17 cellular contexts compared by ENCODE assay signal in genomic region chr20:36070451-36070850, GRCh38.
A peak's percentile ranks its signal among the peaks of the same experiment; 100 is the strongest.
DNase-seq lines count a peak whose midpoint lies in the region; ATAC-seq, FAIRE-seq and TF ChIP-seq lines count a peak whose summit lies in the region.
"Had no signal": no experiment of that assay in that cellular context is flagged by ENCODE, and none has a peak within 500 bp of the region (broad histone marks: within the 10 kb centered on the region; RNA-seq: fewer than 3 reads in every experiment).

No MANE protein-coding gene starts in this region.

- no peaks in the 10 kb centered on the region for H3K9me3 Mint-ChIP-seq in GM23338
- H3K9me3 Mint-ChIP-seq: activated naive CD4-positive, alpha-beta T cell treated with anti-CD3 and anti-CD28 coated beads, Interleukin-2, amount 50 U/mL, for 72 hours; memory B cell had no signal

- DNase-seq in GM23338 (ENCODE audit: low spot score): peak; percentile 52
- peak; percentile 84 to 93 for DNase-seq in SJCRH30
- peak; percentile 51 for DNase-seq in globus pallidus (ENCODE audit: low spot score)
- DNase-seq in nucleus accumbens (lab: John Stamatoyannopoulos, UW): peak in 32 of 56 donors; percentile 2 to 64 (median 26)
- no peak for DNase-seq in MG63
- no peak for DNase-seq in frontal cortex (ENCODE audit: low spot score in 2 of 2)
- no peak for DNase-seq in NCI-H2081 (lab: John Stamatoyannopoulos, UW)
- DNase-seq: BE2C, NCI-H1105, NCI-H226, PC-3, T-helper 1 cell, upper lobe of left lung had no signal

- H3K36me3 ChIP-seq in GM23338 (ENCODE audit: insufficient read depth) (no peaks in the 10 kb centered on the region), SJCRH30 (no peaks in the 10 kb centered on the region), MG63 (no peaks in the 10 kb centered on the region)
- H3K36me3 ChIP-seq: BE2C, prostate gland, upper lobe of left lung had no signal

- H3K27me3 Mint-ChIP-seq in GM23338 (ENCODE audit: insufficient read depth, low read depth, poor library complexity): peaks cover 14% of the 10 kb centered on the region

- H3K79me2 ChIP-seq in GM23338 (replicated peaks; ENCODE audit: insufficient read depth): no peaks in the 10 kb centered on the region

- no peak overlapping the region for H3K27ac Mint-ChIP-seq in GM23338
- H3K27ac Mint-ChIP-seq: activated naive CD4-positive, alpha-beta T cell treated with anti-CD3 and anti-CD28 coated beads, Interleukin-2, amount 50 U/mL, for 72 hours; memory B cell had no signal

- no peaks in the 10 kb centered on the region for H3K9me2 ChIP-seq in GM23338 (ENCODE audit: insufficient read depth)

- no peaks in the 10 kb centered on the region for H3K9me3 ChIP-seq in SJCRH30 (replicated peaks)
- H3K9me3 ChIP-seq in MG63: peaks cover 3% of the 10 kb centered on the region
- H3K9me3 ChIP-seq: BE2C, prostate gland, upper lobe of left lung had no signal

- H3K36me3 Mint-ChIP-seq in GM23338 (ENCODE audit: low read depth): no peaks in the 10 kb centered on the region
- H3K36me3 Mint-ChIP-seq: activated naive CD4-positive, alpha-beta T cell treated with anti-CD3 and anti-CD28 coated beads, Interleukin-2, amount 50 U/mL, for 72 hours; memory B cell had no signal

- H3F3A ChIP-seq in GM23338 (replicated peaks; ENCODE audit: low read depth): no peaks in the 10 kb centered on the region

- H3K27me3 ChIP-seq in GM23338 (ENCODE audit: insufficient read depth): peaks cover 12% of the 10 kb centered on the region
- no peaks in the 10 kb centered on the region for H3K27me3 ChIP-seq in SJCRH30
- no peaks in the 10 kb centered on the region for H3K27me3 ChIP-seq in MG63
- H3K27me3 ChIP-seq: BE2C, upper lobe of left lung had no signal

- H3K4me1 ChIP-seq in GM23338 (ENCODE audit: insufficient read depth) (peaks cover 8% of the 10 kb centered on the region; the same call in 1 of the 2 replicates), SJCRH30 (peaks cover 6% of the 10 kb centered on the region; the same call in 1 of the 2 replicates)

- ATAC-seq in GM23338 (peak; percentile 96), GM19463 (IDR thresholded peaks at IDR 0.05; ENCODE audit: unreplicated experiment) (no peak)
- ATAC-seq: activated naive CD4-positive, alpha-beta T cell treated with anti-CD3 and anti-CD28 coated beads, Interleukin-2, amount 50 U/mL, for 72 hours; PC-3 had no signal

- H2AFZ ChIP-seq in GM23338: peak overlapping the region; percentile 75

- no peak overlapping the region; the same call in 1 of the 2 replicates for H3K4me2 ChIP-seq in GM23338

- peaks cover 10% of the 10 kb centered on the region for H3K4me1 Mint-ChIP-seq in GM23338
- H3K4me1 Mint-ChIP-seq: memory B cell had no signal

- no peaks in the 10 kb centered on the region for H4K20me1 ChIP-seq in GM23338 (replicated peaks; ENCODE audit: insufficient read depth)

- no peak overlapping the region for H3K4me3 Mint-ChIP-seq in GM23338
- H3K4me3 Mint-ChIP-seq: memory B cell had no signal

- no peak for TF ChIP-seq CTCF in GM23338 (conservative IDR thresholded peaks at IDR 0.05; ENCODE audit: low read depth in 2 of 2)

- no peak overlapping the region for H3K4me3 ChIP-seq in GM23338
- no peak overlapping the region for H3K4me3 ChIP-seq in SJCRH30
- no peak overlapping the region for H3K4me3 ChIP-seq in MG63
- H3K4me3 ChIP-seq: prostate gland, upper lobe of left lung had no signal

- no peak for FAIRE-seq in frontal cortex (lab: Jason Lieb, UNC)

- H3K27ac ChIP-seq in GM23338 (ENCODE audit: low read depth) (no peak overlapping the region), SJCRH30 (no peak overlapping the region)
- H3K27ac ChIP-seq: prostate gland, upper lobe of left lung had no signal

TF ChIP-seq in GM23338, 12 proteins besides CTCF, POLR2A, EP300 and RAD21:
- TF ChIP-seq POLR2AphosphoS5 (IDR thresholded peaks at IDR 0.05; ENCODE audit: low read depth) (no peak), NANOG (IDR thresholded peaks at IDR 0.05; ENCODE audit: borderline replicate concordance) (no peak), EZH2 (IDR thresholded peaks at IDR 0.05; ENCODE audit: low read depth, unreplicated experiment) (no peak), JUNB (IDR thresholded peaks at IDR 0.05; ENCODE audit: unreplicated experiment) (no peak), REST (IDR thresholded peaks at IDR 0.05; ENCODE audit: unreplicated experiment) (no peak)
- TF ChIP-seq, protein P1, sequence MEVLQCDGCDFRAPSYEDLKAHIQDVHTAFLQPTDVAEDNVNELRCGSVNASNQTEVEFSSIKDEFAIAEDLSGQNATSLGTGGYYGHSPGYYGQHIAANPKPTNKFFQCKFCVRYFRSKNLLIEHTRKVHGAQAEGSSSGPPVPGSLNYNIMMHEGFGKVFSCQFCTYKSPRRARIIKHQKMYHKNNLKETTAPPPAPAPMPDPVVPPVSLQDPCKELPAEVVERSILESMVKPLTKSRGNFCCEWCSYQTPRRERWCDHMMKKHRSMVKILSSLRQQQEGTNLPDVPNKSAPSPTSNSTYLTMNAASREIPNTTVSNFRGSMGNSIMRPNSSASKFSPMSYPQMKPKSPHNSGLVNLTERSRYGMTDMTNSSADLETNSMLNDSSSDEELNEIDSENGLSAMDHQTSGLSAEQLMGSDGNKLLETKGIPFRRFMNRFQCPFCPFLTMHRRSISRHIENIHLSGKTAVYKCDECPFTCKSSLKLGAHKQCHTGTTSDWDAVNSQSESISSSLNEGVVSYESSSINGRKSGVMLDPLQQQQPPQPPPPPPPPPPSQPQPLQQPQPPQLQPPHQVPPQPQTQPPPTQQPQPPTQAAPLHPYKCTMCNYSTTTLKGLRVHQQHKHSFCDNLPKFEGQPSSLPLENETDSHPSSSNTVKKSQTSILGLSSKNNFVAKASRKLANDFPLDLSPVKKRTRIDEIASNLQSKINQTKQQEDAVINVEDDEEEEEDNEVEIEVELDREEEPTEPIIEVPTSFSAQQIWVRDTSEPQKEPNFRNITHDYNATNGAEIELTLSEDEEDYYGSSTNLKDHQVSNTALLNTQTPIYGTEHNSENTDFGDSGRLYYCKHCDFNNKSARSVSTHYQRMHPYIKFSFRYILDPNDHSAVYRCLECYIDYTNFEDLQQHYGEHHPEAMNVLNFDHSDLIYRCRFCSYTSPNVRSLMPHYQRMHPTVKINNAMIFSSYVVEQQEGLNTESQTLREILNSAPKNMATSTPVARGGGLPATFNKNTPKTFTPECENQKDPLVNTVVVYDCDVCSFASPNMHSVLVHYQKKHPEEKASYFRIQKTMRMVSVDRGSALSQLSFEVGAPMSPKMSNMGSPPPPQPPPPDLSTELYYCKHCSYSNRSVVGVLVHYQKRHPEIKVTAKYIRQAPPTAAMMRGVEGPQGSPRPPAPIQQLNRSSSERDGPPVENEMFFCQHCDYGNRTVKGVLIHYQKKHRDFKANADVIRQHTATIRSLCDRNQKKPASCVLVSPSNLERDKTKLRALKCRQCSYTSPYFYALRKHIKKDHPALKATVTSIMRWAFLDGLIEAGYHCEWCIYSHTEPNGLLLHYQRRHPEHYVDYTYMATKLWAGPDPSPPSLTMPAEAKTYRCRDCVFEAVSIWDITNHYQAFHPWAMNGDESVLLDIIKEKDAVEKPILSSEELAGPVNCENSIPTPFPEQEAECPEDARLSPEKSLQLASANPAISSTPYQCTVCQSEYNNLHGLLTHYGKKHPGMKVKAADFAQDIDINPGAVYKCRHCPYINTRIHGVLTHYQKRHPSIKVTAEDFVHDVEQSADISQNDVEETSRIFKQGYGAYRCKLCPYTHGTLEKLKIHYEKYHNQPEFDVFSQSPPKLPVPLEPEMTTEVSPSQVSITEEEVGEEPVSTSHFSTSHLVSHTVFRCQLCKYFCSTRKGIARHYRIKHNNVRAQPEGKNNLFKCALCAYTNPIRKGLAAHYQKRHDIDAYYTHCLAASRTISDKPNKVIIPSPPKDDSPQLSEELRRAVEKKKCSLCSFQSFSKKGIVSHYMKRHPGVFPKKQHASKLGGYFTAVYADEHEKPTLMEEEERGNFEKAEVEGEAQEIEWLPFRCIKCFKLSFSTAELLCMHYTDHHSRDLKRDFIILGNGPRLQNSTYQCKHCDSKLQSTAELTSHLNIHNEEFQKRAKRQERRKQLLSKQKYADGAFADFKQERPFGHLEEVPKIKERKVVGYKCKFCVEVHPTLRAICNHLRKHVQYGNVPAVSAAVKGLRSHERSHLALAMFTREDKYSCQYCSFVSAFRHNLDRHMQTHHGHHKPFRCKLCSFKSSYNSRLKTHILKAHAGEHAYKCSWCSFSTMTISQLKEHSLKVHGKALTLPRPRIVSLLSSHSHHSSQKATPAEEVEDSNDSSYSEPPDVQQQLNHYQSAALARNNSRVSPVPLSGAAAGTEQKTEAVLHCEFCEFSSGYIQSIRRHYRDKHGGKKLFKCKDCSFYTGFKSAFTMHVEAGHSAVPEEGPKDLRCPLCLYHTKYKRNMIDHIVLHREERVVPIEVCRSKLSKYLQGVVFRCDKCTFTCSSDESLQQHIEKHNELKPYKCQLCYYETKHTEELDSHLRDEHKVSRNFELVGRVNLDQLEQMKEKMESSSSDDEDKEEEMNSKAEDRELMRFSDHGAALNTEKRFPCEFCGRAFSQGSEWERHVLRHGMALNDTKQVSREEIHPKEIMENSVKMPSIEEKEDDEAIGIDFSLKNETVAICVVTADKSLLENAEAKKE (CRISPR knock-in tag; IDR thresholded peaks at IDR 0.05): no peak

Comparison
In these comparisons a context has a peak if more than half of its experiments do, and no peak if none do; other contexts are left out.
1. DNase-seq: peak in GM23338 (single experiment), SJCRH30 (2 of 2), globus pallidus (single experiment) and nucleus accumbens (32 of 56); none in MG63 (single experiment), frontal cortex (0 of 2) and NCI-H2081 (0 of 2).